1 cellular context compared by ENCODE assay signal in the genomic region with DNA sequence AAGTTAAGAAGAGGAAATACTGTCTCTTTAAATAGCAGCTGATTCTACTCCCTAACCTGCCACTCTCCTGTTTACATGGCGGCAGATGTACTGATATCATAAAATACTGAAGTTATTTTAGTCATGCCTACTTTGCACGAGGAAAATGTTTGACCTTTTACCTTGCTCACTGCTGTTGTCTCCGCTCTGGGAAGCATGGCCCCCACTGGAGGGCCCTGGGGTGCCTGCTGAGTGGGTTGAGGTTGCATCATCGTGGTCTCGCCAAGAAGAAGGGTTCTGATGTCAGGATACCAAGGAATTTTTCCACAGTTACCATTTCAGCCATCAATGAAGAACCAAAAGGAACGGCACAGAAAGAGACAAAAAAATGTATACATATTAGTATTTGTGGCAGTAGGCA.
TF ChIP-seq lines count a peak whose summit lies in the region.

No MANE protein-coding gene starts in this region.

TF ChIP-seq in HepG2, 621 proteins besides CTCF, POLR2A, EP300 and RAD21:
- TF ChIP-seq DDIT3 (CRISPR knock-in tag; IDR thresholded peaks at IDR 0.05) (no peak), ATF7 (IDR thresholded peaks at IDR 0.05) (0 out of 2 replicates have a peak, but pooled peaks have one; percentile 9), ATF7 (CRISPR knock-in tag; IDR thresholded peaks at IDR 0.05) (no peak)
TF ChIP-seq in HepG2: peak in this region for 1.
